In the genomic region with DNA sequence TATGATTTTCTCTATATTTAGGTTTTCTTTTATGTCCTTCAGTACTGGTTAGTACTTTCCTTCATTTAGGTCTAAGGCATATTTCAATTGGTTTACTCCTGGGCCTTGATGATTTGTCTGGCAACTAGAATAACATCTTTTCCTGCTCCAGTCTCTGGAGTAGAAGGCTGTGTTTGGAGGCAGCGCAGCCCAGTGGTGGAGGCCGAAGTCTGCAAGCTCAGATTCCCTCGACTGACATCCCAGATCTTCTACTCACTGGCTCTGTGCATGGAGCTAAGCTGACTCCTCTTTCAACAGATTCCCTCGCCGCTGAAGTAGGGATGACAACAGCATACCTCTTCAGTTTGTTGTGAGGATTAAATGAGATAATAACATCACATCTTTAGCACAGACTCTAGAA, we compare ENCODE assay signal across 1 cellular context.
TF ChIP-seq lines count a peak whose summit lies in the region.

No MANE protein-coding gene starts in this region.

TF ChIP-seq in HepG2, 621 proteins besides CTCF, POLR2A, EP300 and RAD21 (continued from another document and continues in another):
- no peak for TF ChIP-seq PRDM10 (CRISPR knock-in tag; IDR thresholded peaks at IDR 0.05; ENCODE audit: low read depth)
- no peak for TF ChIP-seq TFE3 (CRISPR knock-in tag; IDR thresholded peaks at IDR 0.05)
- no peak for TF ChIP-seq ZNF598 (CRISPR knock-in tag; IDR thresholded peaks at IDR 0.05; ENCODE audit: borderline replicate concordance)
- TF ChIP-seq, protein P1, sequence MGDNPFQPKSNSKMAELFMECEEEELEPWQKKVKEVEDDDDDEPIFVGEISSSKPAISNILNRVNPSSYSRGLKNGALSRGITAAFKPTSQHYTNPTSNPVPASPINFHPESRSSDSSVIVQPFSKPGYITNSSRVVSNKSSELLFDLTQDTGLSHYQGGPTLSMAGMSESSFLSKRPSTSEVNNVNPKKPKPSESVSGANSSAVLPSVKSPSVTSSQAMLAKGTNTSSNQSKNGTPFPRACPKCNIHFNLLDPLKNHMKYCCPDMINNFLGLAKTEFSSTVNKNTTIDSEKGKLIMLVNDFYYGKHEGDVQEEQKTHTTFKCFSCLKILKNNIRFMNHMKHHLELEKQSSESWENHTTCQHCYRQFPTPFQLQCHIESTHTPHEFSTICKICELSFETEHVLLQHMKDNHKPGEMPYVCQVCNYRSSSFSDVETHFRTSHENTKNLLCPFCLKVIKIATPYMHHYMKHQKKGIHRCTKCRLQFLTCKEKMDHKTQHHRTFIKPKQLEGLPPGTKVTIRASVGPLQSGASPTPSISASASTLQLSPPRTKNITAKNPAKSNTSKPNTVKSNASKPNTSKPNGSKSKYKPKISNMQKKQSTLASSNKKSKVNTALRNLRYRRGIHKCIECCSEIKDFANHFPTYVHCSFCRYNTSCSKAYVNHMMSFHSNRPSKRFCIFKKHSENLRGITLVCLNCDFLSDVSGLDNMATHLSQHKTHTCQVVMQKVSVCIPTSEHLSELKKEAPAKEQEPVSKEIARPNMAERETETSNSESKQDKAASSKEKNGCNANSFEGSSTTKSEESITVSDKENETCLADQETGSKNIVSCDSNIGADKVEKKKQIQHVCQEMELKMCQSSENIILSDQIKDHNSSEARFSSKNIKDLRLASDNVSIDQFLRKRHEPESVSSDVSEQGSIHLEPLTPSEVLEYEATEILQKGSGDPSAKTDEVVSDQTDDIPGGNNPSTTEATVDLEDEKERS (CRISPR knock-in tag; IDR thresholded peaks at IDR 0.05) = no peak
- TF ChIP-seq, protein P2, sequence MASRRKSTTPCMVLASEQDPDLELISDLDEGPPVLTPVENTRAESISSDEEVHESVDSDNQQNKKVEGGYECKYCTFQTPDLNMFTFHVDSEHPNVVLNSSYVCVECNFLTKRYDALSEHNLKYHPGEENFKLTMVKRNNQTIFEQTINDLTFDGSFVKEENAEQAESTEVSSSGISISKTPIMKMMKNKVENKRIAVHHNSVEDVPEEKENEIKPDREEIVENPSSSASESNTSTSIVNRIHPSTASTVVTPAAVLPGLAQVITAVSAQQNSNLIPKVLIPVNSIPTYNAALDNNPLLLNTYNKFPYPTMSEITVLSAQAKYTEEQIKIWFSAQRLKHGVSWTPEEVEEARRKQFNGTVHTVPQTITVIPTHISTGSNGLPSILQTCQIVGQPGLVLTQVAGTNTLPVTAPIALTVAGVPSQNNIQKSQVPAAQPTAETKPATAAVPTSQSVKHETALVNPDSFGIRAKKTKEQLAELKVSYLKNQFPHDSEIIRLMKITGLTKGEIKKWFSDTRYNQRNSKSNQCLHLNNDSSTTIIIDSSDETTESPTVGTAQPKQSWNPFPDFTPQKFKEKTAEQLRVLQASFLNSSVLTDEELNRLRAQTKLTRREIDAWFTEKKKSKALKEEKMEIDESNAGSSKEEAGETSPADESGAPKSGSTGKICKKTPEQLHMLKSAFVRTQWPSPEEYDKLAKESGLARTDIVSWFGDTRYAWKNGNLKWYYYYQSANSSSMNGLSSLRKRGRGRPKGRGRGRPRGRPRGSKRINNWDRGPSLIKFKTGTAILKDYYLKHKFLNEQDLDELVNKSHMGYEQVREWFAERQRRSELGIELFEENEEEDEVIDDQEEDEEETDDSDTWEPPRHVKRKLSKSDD (CRISPR knock-in tag; IDR thresholded peaks at IDR 0.05; ENCODE audit: low read depth) = no peak
- 0 out of 2 replicates have a peak, but pooled peaks have one; percentile 30 for TF ChIP-seq ZNF124 (CRISPR knock-in tag; IDR thresholded peaks at IDR 0.05)
- TF ChIP-seq, protein P3, sequence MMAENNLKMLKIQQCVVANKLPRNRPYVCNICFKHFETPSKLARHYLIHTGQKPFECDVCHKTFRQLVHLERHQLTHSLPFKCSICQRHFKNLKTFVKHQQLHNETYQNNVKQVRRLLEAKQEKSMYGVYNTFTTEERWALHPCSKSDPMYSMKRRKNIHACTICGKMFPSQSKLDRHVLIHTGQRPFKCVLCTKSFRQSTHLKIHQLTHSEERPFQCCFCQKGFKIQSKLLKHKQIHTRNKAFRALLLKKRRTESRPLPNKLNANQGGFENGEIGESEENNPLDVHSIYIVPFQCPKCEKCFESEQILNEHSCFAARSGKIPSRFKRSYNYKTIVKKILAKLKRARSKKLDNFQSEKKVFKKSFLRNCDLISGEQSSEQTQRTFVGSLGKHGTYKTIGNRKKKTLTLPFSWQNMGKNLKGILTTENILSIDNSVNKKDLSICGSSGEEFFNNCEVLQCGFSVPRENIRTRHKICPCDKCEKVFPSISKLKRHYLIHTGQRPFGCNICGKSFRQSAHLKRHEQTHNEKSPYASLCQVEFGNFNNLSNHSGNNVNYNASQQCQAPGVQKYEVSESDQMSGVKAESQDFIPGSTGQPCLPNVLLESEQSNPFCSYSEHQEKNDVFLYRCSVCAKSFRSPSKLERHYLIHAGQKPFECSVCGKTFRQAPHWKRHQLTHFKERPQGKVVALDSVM (CRISPR knock-in tag; IDR thresholded peaks at IDR 0.05) = peak; percentile 64
- no peak for TF ChIP-seq ZNF83 (CRISPR knock-in tag; IDR thresholded peaks at IDR 0.05; ENCODE audit: borderline replicate concordance)
- no peak for TF ChIP-seq CEBPZ (IDR thresholded peaks at IDR 0.05; ENCODE audit: low read length)
- TF ChIP-seq ARID5B (CRISPR knock-in tag; IDR thresholded peaks at IDR 0.05) = peak; percentile 24; the same call in 1 of the 2 replicates
- TF ChIP-seq, protein P4, sequence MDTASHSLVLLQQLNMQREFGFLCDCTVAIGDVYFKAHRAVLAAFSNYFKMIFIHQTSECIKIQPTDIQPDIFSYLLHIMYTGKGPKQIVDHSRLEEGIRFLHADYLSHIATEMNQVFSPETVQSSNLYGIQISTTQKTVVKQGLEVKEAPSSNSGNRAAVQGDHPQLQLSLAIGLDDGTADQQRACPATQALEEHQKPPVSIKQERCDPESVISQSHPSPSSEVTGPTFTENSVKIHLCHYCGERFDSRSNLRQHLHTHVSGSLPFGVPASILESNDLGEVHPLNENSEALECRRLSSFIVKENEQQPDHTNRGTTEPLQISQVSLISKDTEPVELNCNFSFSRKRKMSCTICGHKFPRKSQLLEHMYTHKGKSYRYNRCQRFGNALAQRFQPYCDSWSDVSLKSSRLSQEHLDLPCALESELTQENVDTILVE (CRISPR knock-in tag; IDR thresholded peaks at IDR 0.05) = no peak
- no peak for TF ChIP-seq ZNF256 (CRISPR knock-in tag; conservative IDR thresholded peaks at IDR 0.05)
- TF ChIP-seq ZKSCAN1 (IDR thresholded peaks at IDR 0.05; ENCODE audit: low read length) = no peak
